14 cellular contexts compared by ENCODE assay signal in genomic region chr2:113284481-113284880, GRCh38. TPM values are rescaled to one million over a fixed set of nuclear protein-coding genes. Genes with fewer than 3 reads are reported as not detected.
DNase-seq lines count a peak whose midpoint lies in the region; ATAC-seq, FAIRE-seq and TF ChIP-seq lines count a peak whose summit lies in the region.
"Had no signal": no experiment of that assay in that cellular context is flagged by ENCODE, and none has a peak within 500 bp of the region (broad histone marks: within the 10 kb centered on the region; RNA-seq: fewer than 3 reads in every experiment).

No MANE protein-coding gene starts in this region.

- in situ Hi-C loops in brain microvascular endothelial cell (cut with HindIII; ENCODE audit: low pct_ligation_motif_present, low sequenced_read_pairs) = no loop called here

- H3K36me3 Mint-ChIP-seq in HFFc6 (ENCODE audit: low read depth) = no peaks in the 10 kb centered on the region
- H3K36me3 Mint-ChIP-seq in CD4-positive, alpha-beta memory T cell = no peaks in the 10 kb centered on the region
- H3K36me3 Mint-ChIP-seq: activated naive CD4-positive, alpha-beta T cell treated with anti-CD3 and anti-CD28 coated beads, Interleukin-2, amount 50 U/mL, for 72 hours; naive thymus-derived CD8-positive, alpha-beta T cell had no signal

- H3K9me3 Mint-ChIP-seq in HFFc6 = no peaks in the 10 kb centered on the region
- H3K9me3 Mint-ChIP-seq in CD4-positive, alpha-beta memory T cell = no peaks in the 10 kb centered on the region
- H3K9me3 Mint-ChIP-seq: activated naive CD4-positive, alpha-beta T cell treated with anti-CD3 and anti-CD28 coated beads, Interleukin-2, amount 50 U/mL, for 72 hours; naive thymus-derived CD8-positive, alpha-beta T cell; T-helper 2 cell treated with Interferon-gamma antibody and Interleukin-4, amounts not matched to agents 5 μg/mL and 100 μg/mL, for 36 hours had no signal

- H3K9me3 ChIP-seq in kidney (ENCODE audit: control insufficient read depth in 1 of 2, low read length in 2 of 2) = no peaks in the 10 kb centered on the region
- no peaks in the 10 kb centered on the region for H3K9me3 ChIP-seq in subcutaneous abdominal adipose tissue (ENCODE audit: control insufficient read depth in 5 of 5, low read length in 5 of 5)
- H3K9me3 ChIP-seq in CD4-positive, alpha-beta memory T cell (ENCODE audit: control insufficient read depth in 1 of 2, low read length in 2 of 2) = no peaks in the 10 kb centered on the region

- TF ChIP-seq CTCF in HFFc6 (IDR thresholded peaks at IDR 0.05) (no peak), brain microvascular endothelial cell (IDR thresholded peaks at IDR 0.05; ENCODE audit: low read depth, low read length, missing control alignments) (no peak), kidney (IDR thresholded peaks at IDR 0.05; ENCODE audit: borderline replicate concordance, extremely low read depth, insufficient read depth) (no peak)

- H3K4me1 ChIP-seq in kidney (ENCODE audit: control insufficient read depth in 1 of 2, insufficient read depth in 1 of 2, low read depth in 1 of 2, low read length in 2 of 2) (peaks cover 31 to 32% of the 10 kb centered on the region in 2 donors), subcutaneous abdominal adipose tissue (ENCODE audit: control insufficient read depth in 5 of 5, insufficient read depth in 5 of 5, low read length in 5 of 5) (peaks cover 6 to 29% (median 25%) of the 10 kb centered on the region in 5 donors)
- no peaks in the 10 kb centered on the region for H3K4me1 ChIP-seq in CD4-positive, alpha-beta memory T cell (ENCODE audit: insufficient read depth, low read length)

- peaks cover 53% of the 10 kb centered on the region for H3K4me1 Mint-ChIP-seq in HFFc6 (ENCODE audit: low read depth)
- H3K4me1 Mint-ChIP-seq in CD4-positive, alpha-beta memory T cell = peaks cover 0 to 4% (median 0%) of the 10 kb centered on the region in 4 donors

- H3K4me3 ChIP-seq in brain microvascular endothelial cell (ENCODE audit: low read depth, low read length) (no peak overlapping the region), kidney (ENCODE audit: low read length in 2 of 2) (no peak overlapping the region), subcutaneous abdominal adipose tissue (ENCODE audit: low read depth in 1 of 5, low read length in 5 of 5) (no peak overlapping the region)
- H3K4me3 ChIP-seq in CD4-positive, alpha-beta memory T cell (ENCODE audit: low read length in 2 of 2) = no peak overlapping the region

- FAIRE-seq in kidney (lab: Jason Lieb, UNC) = no peak

- CTCF ChIA-PET in CD4-positive, alpha-beta memory T cell (lab: Charles Lee; ENCODE audit: partially characterized antibody) = no interaction called here

- H3K27ac ChIP-seq in brain microvascular endothelial cell = peak overlapping the region; percentile 80
- peak overlapping the region; percentile 89 to 90 for H3K27ac ChIP-seq in kidney (ENCODE audit: low read depth in 2 of 2, low read length in 2 of 2)
- H3K27ac ChIP-seq in subcutaneous abdominal adipose tissue (ENCODE audit: low read depth, low read length) = peak overlapping the region; percentile 35
- H3K27ac ChIP-seq in CD4-positive, alpha-beta memory T cell (ENCODE audit: low read depth, low read length) = no peak overlapping the region

- H3K27me3 Mint-ChIP-seq in HFFc6 (ENCODE audit: insufficient read depth) = peaks cover 1% of the 10 kb centered on the region; the same call in 1 of the 2 replicates
- H3K27me3 Mint-ChIP-seq in CD4-positive, alpha-beta memory T cell = peaks cover 9 to 11% of the 10 kb centered on the region in 2 donors

- H3K4me3 Mint-ChIP-seq in HFFc6 = peak overlapping the region; percentile 66; the same call in 1 of the 2 replicates
- no peak overlapping the region for H3K4me3 Mint-ChIP-seq in CD4-positive, alpha-beta memory T cell
- H3K4me3 Mint-ChIP-seq: naive thymus-derived CD8-positive, alpha-beta T cell; T-helper 2 cell treated with Interferon-gamma antibody and Interleukin-4, amounts not matched to agents 5 μg/mL and 100 μg/mL, for 36 hours had no signal

- DNase-seq in HFFc6 (peak; percentile 8), brain microvascular endothelial cell (peak; percentile 15), kidney (no peak)
- no peak for DNase-seq in activated CD4-positive, CD25-positive, alpha-beta regulatory T cell treated with anti-CD3 and anti-CD28 coated beads, Interleukin-2, amount 50 U/mL, for 72 hours
- DNase-seq in CD4-positive, alpha-beta memory T cell = no peak
- DNase-seq in stimulated activated CD4-positive, alpha-beta T cell treated with anti-CD3 and anti-CD28 coated beads, Interleukin-2, amount 100 ng/mL, for 48 hours = no peak
- DNase-seq: COR-L47; effector memory CD4-positive, alpha-beta T cell; naive thymus-derived CD8-positive, alpha-beta T cell; OCI-M1 had no signal

- H3K27me3 ChIP-seq in brain microvascular endothelial cell (replicated peaks) = no peaks in the 10 kb centered on the region
- no peaks in the 10 kb centered on the region for H3K27me3 ChIP-seq in subcutaneous abdominal adipose tissue (ENCODE audit: control insufficient read depth in 5 of 5, insufficient read depth in 4 of 5, low read length in 5 of 5)
- no peaks in the 10 kb centered on the region for H3K27me3 ChIP-seq in CD4-positive, alpha-beta memory T cell (ENCODE audit: insufficient read depth, low read length)

- intact Hi-C loops in kidney (cut with DNase I) = no loop called here
- intact Hi-C loops in CD4-positive, alpha-beta memory T cell (cut with micrococcal nuclease) = no loop called here

- peak overlapping the region; percentile 95 for H3K27ac Mint-ChIP-seq in HFFc6
- H3K27ac Mint-ChIP-seq in CD4-positive, alpha-beta memory T cell = no peak overlapping the region
- H3K27ac Mint-ChIP-seq: activated naive CD4-positive, alpha-beta T cell treated with anti-CD3 and anti-CD28 coated beads, Interleukin-2, amount 50 U/mL, for 72 hours; naive thymus-derived CD8-positive, alpha-beta T cell; T-helper 2 cell treated with Interferon-gamma antibody and Interleukin-4, amounts not matched to agents 5 μg/mL and 100 μg/mL, for 36 hours had no signal

- POLR2A ChIA-PET in CD4-positive, alpha-beta memory T cell (lab: Charles Lee; ENCODE audit: partially characterized antibody) = no interaction called here

- ATAC-seq in GM21619 (IDR thresholded peaks at IDR 0.05; ENCODE audit: unreplicated experiment) = no peak
- ATAC-seq: activated naive CD4-positive, alpha-beta T cell treated with anti-CD3 and anti-CD28 coated beads, Interleukin-2, amount 50 U/mL, for 72 hours; naive thymus-derived CD8-positive, alpha-beta T cell had no signal

- H3K36me3 ChIP-seq in brain microvascular endothelial cell (replicated peaks) = no peaks in the 10 kb centered on the region
- H3K36me3 ChIP-seq in kidney (ENCODE audit: control insufficient read depth in 1 of 2, insufficient read depth in 2 of 2, low read length in 2 of 2) = no peaks in the 10 kb centered on the region
- H3K36me3 ChIP-seq in subcutaneous abdominal adipose tissue (ENCODE audit: control insufficient read depth in 5 of 5, insufficient read depth in 5 of 5, low read length in 5 of 5) = no peaks in the 10 kb centered on the region
- no peaks in the 10 kb centered on the region for H3K36me3 ChIP-seq in CD4-positive, alpha-beta memory T cell (ENCODE audit: insufficient read depth, low read length)

- H3K9ac ChIP-seq in kidney (ENCODE audit: low read length in 2 of 2) (peak overlapping the region; percentile 17 to 25), subcutaneous abdominal adipose tissue (ENCODE audit: low read length in 5 of 5) (no peak overlapping the region)

RNA-seq across cellular contexts. Expression of gene PAX8, which starts 5.8 kb away (rescaled TPM):
- total RNA-seq in HFFc6 (2021; fragmentation: NEBNext Ultra II Directional; extraction: Animal tissue kit (Norgen Biotek cat#: 25700)) = 1 to 10 TPM in 5 of 6 experiments, under 1 TPM in 1; 0.33 to 6.7 (median 5.1) TPM
- 607 TPM for total RNA-seq in kidney
- 199 TPM for polyA plus RNA-seq in kidney (ENCODE audit: insufficient read depth, low read depth, low replicate concordance)
- 1 to 10 TPM; 1.7 to 2.3 TPM for total RNA-seq in CD4-positive, alpha-beta memory T cell
- under 1 TPM; 0.19 to 0.80 TPM for polyA plus RNA-seq in CD4-positive, alpha-beta memory T cell

Comparison
In these comparisons a context has a peak if more than half of its experiments do, and no peak if none do; other contexts are left out.
1. DNase-seq: peak in HFFc6 (single experiment) and brain microvascular endothelial cell (single experiment); none in kidney (single experiment), activated CD4-positive, CD25-positive, alpha-beta regulatory T cell treated with anti-CD3 and anti-CD28 coated beads, Interleukin-2, amount 50 U/mL, for 72 hours (single experiment), CD4-positive, alpha-beta memory T cell (0 of 5) and stimulated activated CD4-positive, alpha-beta T cell treated with anti-CD3 and anti-CD28 coated beads, Interleukin-2, amount 100 ng/mL, for 48 hours (0 of 2).
2. H3K9ac ChIP-seq: peak in kidney (2 of 2); none in subcutaneous abdominal adipose tissue (0 of 5).
3. RNA of gene PAX8, which starts 5.8 kb away (total RNA-seq): 607 TPM in kidney (single experiment); 0.33 to 6.7 TPM in HFFc6 and 1.7 to 2.3 TPM in CD4-positive, alpha-beta memory T cell; every median in the first group is over 10 times any median in the second.